In the genomic region with DNA sequence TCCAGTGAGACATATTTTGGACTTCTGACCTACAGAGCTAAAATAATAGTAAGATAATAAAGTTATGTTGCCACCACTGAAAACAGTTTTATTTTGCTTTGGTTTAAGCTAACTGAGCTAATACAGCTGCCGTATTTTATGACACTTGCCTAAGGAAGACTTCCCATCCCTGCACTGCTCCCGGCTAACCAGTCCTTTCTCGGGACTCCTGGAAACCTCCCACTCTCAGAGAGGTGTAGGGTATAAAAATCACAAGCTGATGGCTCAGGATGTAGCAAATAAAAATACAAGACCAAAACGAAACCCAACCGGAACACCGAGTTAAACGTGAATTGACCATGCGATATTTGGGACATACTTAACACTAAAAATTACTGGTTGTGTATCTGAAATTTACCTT, we compare ENCODE assay signal across 12 cellular contexts. TPM values are rescaled to one million over a fixed set of nuclear protein-coding genes. Genes with fewer than 3 reads are reported as not detected.
DNase-seq lines count a peak whose midpoint lies in the region; ATAC-seq and TF ChIP-seq lines count a peak whose summit lies in the region.
"Had no signal": no experiment of that assay in that cellular context is flagged by ENCODE, and none has a peak within 500 bp of the region (broad histone marks: within the 10 kb centered on the region; RNA-seq: fewer than 3 reads in every experiment).

No MANE protein-coding gene starts in this region.

- peak overlapping the region; percentile 49 for H3K4me3 ChIP-seq in right cardiac atrium (ENCODE audit: low read length)
- H3K4me3 ChIP-seq in esophagus muscularis mucosa = peak overlapping the region; percentile 61 to 73 (median 65)
- no peak overlapping the region for H3K4me3 ChIP-seq in neural progenitor cell

- TF ChIP-seq EP300 in esophagus muscularis mucosa (IDR thresholded peaks at IDR 0.05) = no peak

- no peaks in the 10 kb centered on the region for H3K79me2 ChIP-seq in neural progenitor cell (ENCODE audit: low read depth)

- H3K4me1 Mint-ChIP-seq in neural progenitor cell = peaks cover 4% of the 10 kb centered on the region
- H3K4me1 Mint-ChIP-seq: memory B cell had no signal

- TF ChIP-seq POLR2A in esophagus muscularis mucosa (IDR thresholded peaks at IDR 0.05; ENCODE audit: low read depth) = no peak

- no peak for DNase-seq in right cardiac atrium
- DNase-seq in left cardiac atrium = no peak
- DNase-seq in esophagus muscularis mucosa (ENCODE audit: extremely low spot score) = no peak
- DNase-seq in neural progenitor cell (ENCODE audit: low spot score) = no peak
- DNase-seq in activated CD4-positive, CD25-positive, alpha-beta regulatory T cell (lab: John Stamatoyannopoulos, UW) = no peak
- DNase-seq in HCEC 1CT = no peak
- no peak for DNase-seq in amygdala (lab: John Stamatoyannopoulos, UW)
- no peak for DNase-seq in HK-2 (ENCODE audit: unreplicated experiment)
- DNase-seq: activated CD8-positive, alpha-beta T cell treated with anti-CD3 and anti-CD28 coated beads, Interleukin-2, amount 10 ng/mL, durations not matched to agents 7 days and 5 days; BE2C; MV-4-11 had no signal

- H3K27ac ChIP-seq in right cardiac atrium (ENCODE audit: low read length) (no peak overlapping the region), esophagus muscularis mucosa (replicated peaks in 1 of 4) (peak overlapping the region; percentile 82 to 90 (median 84)), neural progenitor cell (no peak overlapping the region)

- peaks cover 9% of the 10 kb centered on the region for H3K4me1 ChIP-seq in right cardiac atrium (ENCODE audit: control insufficient read depth, insufficient read depth, low read length)
- peaks cover 14 to 55% (median 42%) of the 10 kb centered on the region in 4 donors for H3K4me1 ChIP-seq in esophagus muscularis mucosa
- peaks cover 11% of the 10 kb centered on the region for H3K4me1 ChIP-seq in neural progenitor cell
- H3K4me1 ChIP-seq: BE2C had no signal

- H3K27ac Mint-ChIP-seq in neural progenitor cell = no peak overlapping the region
- H3K27ac Mint-ChIP-seq: activated CD8-positive, alpha-beta T cell treated with anti-CD3 and anti-CD28 coated beads, Interleukin-2, amount 10 ng/mL, durations not matched to agents 7 days and 5 days; memory B cell had no signal

- no peak overlapping the region for H3K4me3 Mint-ChIP-seq in neural progenitor cell
- H3K4me3 Mint-ChIP-seq: activated CD8-positive, alpha-beta T cell treated with anti-CD3 and anti-CD28 coated beads, Interleukin-2, amount 10 ng/mL, durations not matched to agents 7 days and 5 days had no signal

- no peak overlapping the region for H3K9ac ChIP-seq in neural progenitor cell

- H3K4me2 ChIP-seq in neural progenitor cell = no peak overlapping the region

- no peaks in the 10 kb centered on the region for H3K9me3 ChIP-seq in right cardiac atrium (ENCODE audit: control insufficient read depth, low read length)
- peaks cover 0 to 4% (median 0%) of the 10 kb centered on the region in 4 donors for H3K9me3 ChIP-seq in esophagus muscularis mucosa
- no peaks in the 10 kb centered on the region for H3K9me3 ChIP-seq in neural progenitor cell (ENCODE audit: low read depth)
- H3K9me3 ChIP-seq: BE2C had no signal

- TF ChIP-seq CTCF in esophagus muscularis mucosa (IDR thresholded peaks at IDR 0.05) (no peak), neural progenitor cell (IDR thresholded peaks at IDR 0.05) (no peak)

- no peaks in the 10 kb centered on the region for H3K36me3 ChIP-seq in esophagus muscularis mucosa
- no peaks in the 10 kb centered on the region for H3K36me3 ChIP-seq in neural progenitor cell
- H3K36me3 ChIP-seq: BE2C had no signal

- no peaks in the 10 kb centered on the region for H3K36me3 Mint-ChIP-seq in neural progenitor cell

- ATAC-seq in right cardiac atrium (no peak), left cardiac atrium (no peak)
- ATAC-seq: activated CD8-positive, alpha-beta T cell treated with anti-CD3 and anti-CD28 coated beads, Interleukin-2, amount 10 ng/mL, durations not matched to agents 7 days and 5 days had no signal

- H3K27me3 ChIP-seq in right cardiac atrium (ENCODE audit: control insufficient read depth, insufficient read depth) = no peaks in the 10 kb centered on the region
- H3K27me3 ChIP-seq in esophagus muscularis mucosa = no peaks in the 10 kb centered on the region
- H3K27me3 ChIP-seq in neural progenitor cell = peaks cover 47% of the 10 kb centered on the region
- H3K27me3 ChIP-seq: BE2C had no signal

- peaks cover 3% of the 10 kb centered on the region for H3K27me3 Mint-ChIP-seq in neural progenitor cell (ENCODE audit: insufficient read depth, low read depth)

- peak overlapping the region; percentile 44 for H2AFZ ChIP-seq in neural progenitor cell (replicated peaks)

- WGBS in right cardiac atrium = 45% methylated on average over 8 of the region's 8 CpGs
- 39% methylated on average over 8 of the region's 8 CpGs for WGBS in esophagus muscularis mucosa

- no peaks in the 10 kb centered on the region for H4K20me1 ChIP-seq in neural progenitor cell (ENCODE audit: low read depth)

- peaks cover 8% of the 10 kb centered on the region for H3K9me3 Mint-ChIP-seq in neural progenitor cell

- H3F3A ChIP-seq in neural progenitor cell (ENCODE audit: low read depth) = no peaks in the 10 kb centered on the region

- intact Hi-C loops in right cardiac atrium (cut with DNase I) (no loop called here), left cardiac atrium (cut with DNase I) (no loop called here), esophagus muscularis mucosa (cut with DNase I) (loop anchor here (10.0 kb wide), 1 partner anchor 240 kb away; the partner anchor contains the start of gene ABTB1)

RNA-seq across cellular contexts. Expression of gene KBTBD12, which starts 0.4 kb away (rescaled TPM):
- total RNA-seq in right cardiac atrium (1 to 10 TPM; 3.8 to 8.1 (median 5.9) TPM), left cardiac atrium (1 to 10 TPM; 3.2 to 5.1 TPM), esophagus muscularis mucosa (1 to 10 TPM; 3.8 to 6.0 (median 4.7) TPM), neural progenitor cell (ENCODE audit: low replicate concordance) (0.15 TPM in 1 of 2 replicates, not detected in the other)
- polyA plus RNA-seq in right cardiac atrium = 4.3 TPM
- total RNA-seq: activated CD8-positive, alpha-beta T cell treated with anti-CD3 and anti-CD28 coated beads, Interleukin-2, amount 10 ng/mL, durations not matched to agents 7 days and 5 days had no signal

Comparison
In these comparisons a context has a peak if more than half of its experiments do, and no peak if none do; other contexts are left out.
1. H3K27ac ChIP-seq: peak in esophagus muscularis mucosa (4 of 4); none in right cardiac atrium (single experiment) and neural progenitor cell (single experiment).